Comparison of ENCODE assay signal across 23 cellular contexts in genomic region chrX:109049903-109050302, GRCh38.
DNase-seq lines count a peak whose midpoint lies in the region; ATAC-seq, FAIRE-seq and TF ChIP-seq lines count a peak whose summit lies in the region.
"Had no signal": no experiment of that assay in that cellular context is flagged by ENCODE, and none has a peak within 500 bp of the region (broad histone marks: within the 10 kb centered on the region; RNA-seq: fewer than 3 reads in every experiment).

No MANE protein-coding gene starts in this region.

- FAIRE-seq in pancreas (lab: Jason Lieb, UNC) = no peak
- FAIRE-seq: D721Med, G401.6 had no signal

- POLR2A ChIA-PET in SK-N-SH (lab: Yijun Ruan, JAX) = no interaction called here
- POLR2A ChIA-PET in WTC11 (lab: Charles Lee) = no interaction called here

- H3K4me2 ChIP-seq in SK-N-SH (no peak overlapping the region), smooth muscle cell (no peak overlapping the region)

- TF ChIP-seq POLR2A in thyroid gland (IDR thresholded peaks at IDR 0.05) = no peak

- peak overlapping the region; percentile 78 for H3K27ac Mint-ChIP-seq in WTC11
- H3K27ac Mint-ChIP-seq: stimulated activated memory B cell treated with anti-CD40 and anti-IgM and Interleukin-4, amounts not matched to agents 10 μg/mL and 1 μg/mL and 100 μg/mL, for 72 hours had no signal

- H3K4me1 ChIP-seq in SK-N-SH (ENCODE audit: control insufficient read depth in 1 of 2, insufficient read depth in 2 of 2, low read depth in 1 of 2, low read length in 1 of 2) (no peaks in the 10 kb centered on the region), foreskin keratinocyte (no peaks in the 10 kb centered on the region), smooth muscle cell (ENCODE audit: low read depth) (no peaks in the 10 kb centered on the region), pancreas (no peaks in the 10 kb centered on the region), thyroid gland (no peaks in the 10 kb centered on the region)

- H3K4me3 Mint-ChIP-seq in WTC11 = no peak overlapping the region
- H3K4me3 Mint-ChIP-seq: stimulated activated memory B cell treated with anti-CD40 and anti-IgM and Interleukin-4, amounts not matched to agents 10 μg/mL and 1 μg/mL and 100 μg/mL, for 72 hours had no signal

- H3K36me3 Mint-ChIP-seq in WTC11 = no peaks in the 10 kb centered on the region
- H3K36me3 Mint-ChIP-seq: stimulated activated memory B cell treated with anti-CD40 and anti-IgM and Interleukin-4, amounts not matched to agents 10 μg/mL and 1 μg/mL and 100 μg/mL, for 72 hours had no signal

- H3K79me2 ChIP-seq in SK-N-SH (ENCODE audit: insufficient read depth) (no peaks in the 10 kb centered on the region), smooth muscle cell (ENCODE audit: low read depth) (no peaks in the 10 kb centered on the region)

- H3K9ac ChIP-seq in SK-N-SH = no peak overlapping the region
- H3K9ac ChIP-seq in smooth muscle cell (ENCODE audit: low read depth) = no peak overlapping the region

- intact Hi-C loops in pancreas (cut with DNase I) (no loop called here), left colon (cut with DNase I, micrococcal nuclease) (no loop called here), thyroid gland (cut with DNase I) (no loop called here)

- H3K9me3 Mint-ChIP-seq in WTC11 = peaks cover 10% of the 10 kb centered on the region; the same call in 1 of the 2 replicates
- H3K9me3 Mint-ChIP-seq: stimulated activated memory B cell treated with anti-CD40 and anti-IgM and Interleukin-4, amounts not matched to agents 10 μg/mL and 1 μg/mL and 100 μg/mL, for 72 hours had no signal

- WGBS in SK-N-SH (ENCODE audit: low lambda C conversion rate) = 1% methylated on average over 2 of the region's 2 CpGs
- WGBS in smooth muscle cell (ENCODE audit: low lambda C conversion rate) = 31% methylated on average over 2 of the region's 2 CpGs
- 17 to 22% methylated on average over 2 of the region's 2 CpGs for WGBS in pancreas, 2 donors
- WGBS in thyroid gland, 2 donors = 47 to 63% methylated on average over 2 of the region's 2 CpGs

- CTCF ChIA-PET in SK-N-SH (lab: Yijun Ruan, JAX) = no interaction called here
- CTCF ChIA-PET in WTC11 (lab: Charles Lee) = interaction anchor here (1.0 to 1.6 kb wide), 4 partner anchors 136 to 350 kb away, joined by 3 to 23 read pairs (median 5); no protein-coding TSS in a partner anchor

- no peak for DNase-seq in SK-N-SH
- peak; percentile 14 for DNase-seq in WTC11 (ENCODE audit: low spot score)
- DNase-seq in foreskin keratinocyte = no peak
- DNase-seq in smooth muscle cell (lab: John Stamatoyannopoulos, UW; ENCODE audit: unreplicated experiment) = no peak
- no peak for DNase-seq in pancreas
- no peak for DNase-seq in left colon
- DNase-seq in thyroid gland = no peak
- DNase-seq: 8988T; activated gamma-delta T cell; amniotic stem cell; cerebellar nuclear complex; MV-4-11; NCI-H1930; NCI-H524; PC-3; stimulated activated CD4-positive, alpha-beta T cell treated with anti-CD3 and anti-CD28 coated beads, Interleukin-15, amount 100 ng/mL, for 24 hours had no signal

- H4K20me1 ChIP-seq in SK-N-SH (ENCODE audit: insufficient read depth) (no peaks in the 10 kb centered on the region), smooth muscle cell (ENCODE audit: low read depth) (no peaks in the 10 kb centered on the region)

- H3K27ac ChIP-seq in SK-N-SH (ENCODE audit: low read depth in 2 of 2, low read length in 1 of 2) (no peak overlapping the region), foreskin keratinocyte (no peak overlapping the region), smooth muscle cell (ENCODE audit: low read depth) (no peak overlapping the region), pancreas (no peak overlapping the region), thyroid gland (no peak overlapping the region)
- H3K27ac ChIP-seq: neutrophil, SK-N-MC had no signal

- peaks cover 10% of the 10 kb centered on the region for H3K4me1 Mint-ChIP-seq in WTC11
- H3K4me1 Mint-ChIP-seq: stimulated activated memory B cell treated with anti-CD40 and anti-IgM and Interleukin-4, amounts not matched to agents 10 μg/mL and 1 μg/mL and 100 μg/mL, for 72 hours had no signal

- no peaks in the 10 kb centered on the region for H3K27me3 Mint-ChIP-seq in WTC11 (ENCODE audit: low read depth)
- H3K27me3 Mint-ChIP-seq: stimulated activated memory B cell treated with anti-CD40 and anti-IgM and Interleukin-4, amounts not matched to agents 10 μg/mL and 1 μg/mL and 100 μg/mL, for 72 hours had no signal

- H2AFZ ChIP-seq in SK-N-SH (ENCODE audit: low read depth) = no peak overlapping the region
- H2AFZ ChIP-seq in smooth muscle cell (ENCODE audit: low read depth) = no peak overlapping the region

- no peaks in the 10 kb centered on the region for H3K27me3 ChIP-seq in SK-N-SH (ENCODE audit: insufficient read depth)
- no peaks in the 10 kb centered on the region for H3K27me3 ChIP-seq in foreskin keratinocyte
- no peaks in the 10 kb centered on the region for H3K27me3 ChIP-seq in smooth muscle cell (ENCODE audit: low read depth)
- H3K27me3 ChIP-seq in pancreas = peaks cover 0 to 3% (median 0%) of the 10 kb centered on the region in 4 donors
- H3K27me3 ChIP-seq in thyroid gland = no peaks in the 10 kb centered on the region
- H3K27me3 ChIP-seq: neutrophil had no signal

- TF ChIP-seq EP300 in SK-N-SH (IDR thresholded peaks at IDR 0.05; ENCODE audit: borderline replicate concordance in 1 of 2, low read depth in 1 of 2, low read length in 1 of 2) = no peak

- H3K36me3 ChIP-seq in SK-N-SH (replicated peaks in 1 of 2; ENCODE audit: control insufficient read depth in 1 of 2, insufficient read depth in 2 of 2, low read length in 1 of 2) = no peaks in the 10 kb centered on the region
- no peaks in the 10 kb centered on the region for H3K36me3 ChIP-seq in smooth muscle cell (ENCODE audit: low read depth)
- no peaks in the 10 kb centered on the region for H3K36me3 ChIP-seq in pancreas
- no peaks in the 10 kb centered on the region for H3K36me3 ChIP-seq in thyroid gland
- H3K36me3 ChIP-seq: neutrophil had no signal

- ATAC-seq in SK-N-SH treated with all-trans-retinoic acid at 6 μM for 48 hours (no peak), WTC11 (peak; percentile 65), foreskin keratinocyte (no peak), pancreas (no peak), left colon (no peak)
- ATAC-seq: left lobe of liver; PC-3; stimulated activated memory B cell treated with anti-CD40 and anti-IgM and Interleukin-4, amounts not matched to agents 10 μg/mL and 1 μg/mL and 100 μg/mL, for 72 hours had no signal

- peak; percentile 31; the same call in 1 of the 2 replicates for TF ChIP-seq CTCF in SK-N-SH (IDR thresholded peaks at IDR 0.05)
- TF ChIP-seq CTCF in WTC11 (IDR thresholded peaks at IDR 0.05) = no peak
- TF ChIP-seq CTCF in foreskin keratinocyte (conservative IDR thresholded peaks at IDR 0.05) = peak; percentile 43
- peak; percentile 35 for TF ChIP-seq CTCF in smooth muscle cell (IDR thresholded peaks at IDR 0.05; ENCODE audit: borderline replicate concordance, insufficient read depth, poor library complexity, severe bottlenecking)
- TF ChIP-seq CTCF in pancreas (IDR thresholded peaks at IDR 0.05) = no peak
- TF ChIP-seq CTCF in thyroid gland (IDR thresholded peaks at IDR 0.05) = no peak

- H3K4me3 ChIP-seq in SK-N-SH (ENCODE audit: low read depth in 2 of 2, low read length in 1 of 2) (no peak overlapping the region), smooth muscle cell (no peak overlapping the region), pancreas (no peak overlapping the region), thyroid gland (replicated peaks in 1 of 3) (no peak overlapping the region)
- H3K4me3 ChIP-seq: SK-N-MC had no signal

- TF ChIP-seq RAD21 in SK-N-SH (IDR thresholded peaks at IDR 0.05; ENCODE audit: low read length) = no peak

- H3K9me2 ChIP-seq in SK-N-SH = no peaks in the 10 kb centered on the region

- no peaks in the 10 kb centered on the region for H3F3A ChIP-seq in SK-N-SH (replicated peaks; ENCODE audit: insufficient read depth)
- H3F3A ChIP-seq in smooth muscle cell (ENCODE audit: low read depth) = no peaks in the 10 kb centered on the region

- H3K9me3 ChIP-seq in SK-N-SH (no peaks in the 10 kb centered on the region), smooth muscle cell (replicated peaks; ENCODE audit: low read depth) (no peaks in the 10 kb centered on the region), pancreas (no peaks in the 10 kb centered on the region), thyroid gland (no peaks in the 10 kb centered on the region)
- H3K9me3 ChIP-seq: neutrophil had no signal

TF ChIP-seq in SK-N-SH, 30 proteins besides CTCF, POLR2A, EP300 and RAD21 (continues in another document):
- no peak for TF ChIP-seq FOXM1 (IDR thresholded peaks at IDR 0.05; ENCODE audit: low read depth)
- TF ChIP-seq USF1 (IDR thresholded peaks at IDR 0.05; ENCODE audit: borderline replicate concordance, low read depth) = no peak
- no peak for TF ChIP-seq FOSL2 (IDR thresholded peaks at IDR 0.05; ENCODE audit: borderline replicate concordance, low read depth)

TF ChIP-seq in SK-N-SH treated with all-trans-retinoic acid at 6 μM for 48 hours, 23 proteins besides CTCF, POLR2A, EP300 and RAD21 (continues in another document):
- TF ChIP-seq TCF4 (CRISPR knock-in tag; IDR thresholded peaks at IDR 0.05; ENCODE audit: borderline replicate concordance) (no peak), ISL1 (CRISPR knock-in tag; IDR thresholded peaks at IDR 0.05) (no peak)

TF ChIP-seq in WTC11, 78 proteins besides CTCF, POLR2A, EP300 and RAD21 (continues in another document):
- TF ChIP-seq NR1H2 (CRISPR knock-in tag; IDR thresholded peaks at IDR 0.05) (no peak), ATF3 (CRISPR knock-in tag; conservative IDR thresholded peaks at IDR 0.05) (no peak), TEAD4 (CRISPR knock-in tag; IDR thresholded peaks at IDR 0.05) (no peak), E2F5 (CRISPR knock-in tag; IDR thresholded peaks at IDR 0.05) (no peak), ETV6 (CRISPR knock-in tag; IDR thresholded peaks at IDR 0.05) (no peak), NFE2L1 (CRISPR knock-in tag; IDR thresholded peaks at IDR 0.05) (no peak), ZNF317 (CRISPR knock-in tag; IDR thresholded peaks at IDR 0.05; ENCODE audit: borderline replicate concordance, low read depth) (no peak), ESRRA (CRISPR knock-in tag; IDR thresholded peaks at IDR 0.05; ENCODE audit: borderline replicate concordance) (no peak)

Comparison
In these comparisons a context has a peak if more than half of its experiments do, and no peak if none do; other contexts are left out.
1. CTCF ChIP-seq: peak in SK-N-SH (single experiment), foreskin keratinocyte (single experiment) and smooth muscle cell (single experiment); none in WTC11 (single experiment), pancreas (0 of 4) and thyroid gland (0 of 6).
2. Of the 6 proteins assayed by ChIP-seq in both WTC11 and SK-N-SH: peak only in WTC11: none; only in SK-N-SH: CTCF; in both: none; in neither: 5.